12 cellular contexts compared by ENCODE assay signal in the genomic region with DNA sequence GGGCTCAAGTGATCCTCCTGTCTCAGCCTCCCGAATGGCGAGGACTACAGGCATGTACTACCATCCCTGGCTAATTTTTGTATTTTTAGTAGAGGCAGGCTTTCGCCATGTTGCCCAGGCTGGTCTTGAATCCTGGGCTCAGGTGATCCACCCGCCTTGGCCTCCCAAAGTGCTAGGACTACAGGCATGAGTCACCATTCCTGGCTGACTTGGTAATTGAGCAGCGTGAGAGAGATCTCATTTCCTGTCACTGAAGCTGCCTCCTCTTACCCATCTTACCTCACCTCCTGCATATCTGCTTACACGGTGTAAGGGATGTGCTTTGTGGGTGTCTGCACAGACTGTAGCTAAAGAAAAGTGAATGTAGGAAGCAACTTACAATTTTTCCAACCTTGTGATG. TPM values are rescaled to one million over a fixed set of nuclear protein-coding genes. Genes with fewer than 3 reads are reported as not detected.
DNase-seq lines count a peak whose midpoint lies in the region.
"Had no signal": no experiment of that assay in that cellular context is flagged by ENCODE, and none has a peak within 500 bp of the region (broad histone marks: within the 10 kb centered on the region; RNA-seq: fewer than 3 reads in every experiment).

No MANE protein-coding gene starts in this region.

- no peaks in the 10 kb centered on the region for H3K9me3 Mint-ChIP-seq in activated naive CD4-positive, alpha-beta T cell treated with anti-CD3 and anti-CD28 coated beads, Interleukin-2, amount 10 ng/mL, durations not matched to agents 7 days and 5 days
- H3K9me3 Mint-ChIP-seq: naive thymus-derived CD8-positive, alpha-beta T cell had no signal

- H3K4me1 Mint-ChIP-seq in activated naive CD4-positive, alpha-beta T cell treated with anti-CD3 and anti-CD28 coated beads, Interleukin-2, amount 10 ng/mL, durations not matched to agents 7 days and 5 days: peaks cover 39% of the 10 kb centered on the region

- DNase-seq in COLO668 (lab: John Stamatoyannopoulos, UW; ENCODE audit: unreplicated experiment) (peak; percentile 3), HT1080 (ENCODE audit: low read depth) (peak; percentile 95), kidney glomerular epithelial cell (lab: John Stamatoyannopoulos, UW) (peak; percentile 73), NCI-H2029 treated with DMSO at 0.1 percent for 48 hours (lab: John Stamatoyannopoulos, UW) (no peak), DMS 273 treated with DMSO at 0.1 percent for 48 hours (lab: John Stamatoyannopoulos, UW) (no peak), ecto neural progenitor cell (ENCODE audit: low spot score) (no peak), Ammon's horn (ENCODE audit: low spot score) (no peak)
- peak; percentile 31 for DNase-seq in activated naive CD4-positive, alpha-beta T cell treated with anti-CD3 and anti-CD28 coated beads, Interleukin-2, amount 10 ng/mL, durations not matched to agents 7 days and 5 days
- DNase-seq: foreskin melanocyte, KG1, PC-9 had no signal

- CTCF ChIA-PET in activated naive CD4-positive, alpha-beta T cell treated with anti-CD3 and anti-CD28 coated beads, Interleukin-2, amount 10 ng/mL, durations not matched to agents 7 days and 5 days (lab: Charles Lee): interaction anchor here (0.6 to 3.0 kb wide), 4 partner anchors 10 to 151 kb away, joined by 3 to 15 read pairs (median 4); a partner anchor contains a TSS

- H3K27ac Mint-ChIP-seq in activated naive CD4-positive, alpha-beta T cell treated with anti-CD3 and anti-CD28 coated beads, Interleukin-2, amount 10 ng/mL, durations not matched to agents 7 days and 5 days: no peak overlapping the region

- peaks cover 16% of the 10 kb centered on the region for H3K36me3 Mint-ChIP-seq in activated naive CD4-positive, alpha-beta T cell treated with anti-CD3 and anti-CD28 coated beads, Interleukin-2, amount 10 ng/mL, durations not matched to agents 7 days and 5 days

- H3K27me3 Mint-ChIP-seq in activated naive CD4-positive, alpha-beta T cell treated with anti-CD3 and anti-CD28 coated beads, Interleukin-2, amount 10 ng/mL, durations not matched to agents 7 days and 5 days: peaks cover 54% of the 10 kb centered on the region

- no peak overlapping the region for H3K4me3 Mint-ChIP-seq in activated naive CD4-positive, alpha-beta T cell treated with anti-CD3 and anti-CD28 coated beads, Interleukin-2, amount 10 ng/mL, durations not matched to agents 7 days and 5 days

RNA-seq across cellular contexts. Expression of a gene that starts 9.7 kb away (rescaled TPM):
- total RNA-seq in HT1080 (2014; rRNA removed; shearing (Covaris generic)): 5.4 and 5.9 TPM in 2 replicates
- polyA plus RNA-seq in HT1080 (2015; cell fraction: cytosol; rRNA removed): 3.9 and 4.4 TPM in 2 replicates
- polyA plus RNA-seq in HT1080 (2015; cell fraction: nucleus; rRNA removed): 6.9 and 7.3 TPM in 2 replicates

RNA-seq across cellular contexts. Expression of a gene that starts 35.6 kb away (rescaled TPM):
- total RNA-seq in HT1080 (2014; rRNA removed; shearing (Covaris generic)): 0.53 and 0.92 TPM in 2 replicates
- 0.67 and 1.0 TPM in 2 replicates for polyA plus RNA-seq in HT1080 (2015; cell fraction: cytosol; rRNA removed)
- polyA plus RNA-seq in HT1080 (2015; cell fraction: nucleus; rRNA removed): 1.8 and 3.0 TPM in 2 replicates

RNA-seq across cellular contexts. Expression of a gene that starts 40.4 kb away (rescaled TPM):
- not detected in 2 replicates for total RNA-seq in HT1080 (2014; rRNA removed; shearing (Covaris generic))
- not detected in 2 replicates for polyA plus RNA-seq in HT1080 (2015; cell fraction: cytosol; rRNA removed)
- polyA plus RNA-seq in HT1080 (2015; cell fraction: nucleus; rRNA removed): not detected in 2 replicates
- total RNA-seq: naive thymus-derived CD8-positive, alpha-beta T cell; PC-9 had no signal
- polyA plus RNA-seq: naive thymus-derived CD8-positive, alpha-beta T cell had no signal

RNA-seq across cellular contexts. Expression of a gene that starts 54.9 kb away (rescaled TPM):
- total RNA-seq in HT1080 (2014; rRNA removed; shearing (Covaris generic)): 3.2 and 3.5 TPM in 2 replicates
- 2.1 and 2.7 TPM in 2 replicates for polyA plus RNA-seq in HT1080 (2015; cell fraction: cytosol; rRNA removed)
- polyA plus RNA-seq in HT1080 (2015; cell fraction: nucleus; rRNA removed): 2.5 and 4.2 TPM in 2 replicates

Comparison
In these comparisons a context has a peak if more than half of its experiments do, and no peak if none do; other contexts are left out.
1. DNase-seq: peak in COLO668 (single experiment), HT1080 (single experiment), activated naive CD4-positive, alpha-beta T cell treated with anti-CD3 and anti-CD28 coated beads, Interleukin-2, amount 10 ng/mL, durations not matched to agents 7 days and 5 days (single experiment) and kidney glomerular epithelial cell (single experiment); none in NCI-H2029 treated with DMSO at 0.1 percent for 48 hours (single experiment), DMS 273 treated with DMSO at 0.1 percent for 48 hours (single experiment), ecto neural progenitor cell (single experiment) and Ammon's horn (single experiment).